In genomic region chr19:10420444-10421239, GRCh38 we compare ENCODE assay signal across 1 cellular context.
A peak's percentile ranks its signal among the peaks of the same experiment; 100 is the strongest.
TF ChIP-seq lines count a peak whose summit lies in the region.

Gene PDE4A (plus strand): TSS chr19:10420538. CDS start chr19:10420765, 227 bp downstream.

TF ChIP-seq in K562, 482 proteins besides CTCF, POLR2A, EP300 and RAD21 (continued from another document and continues in another):
- TF ChIP-seq ZNF518B (CRISPR knock-in tag; IDR thresholded peaks at IDR 0.05) (no peak), CC2D1A (IDR thresholded peaks at IDR 0.05) (no peak), FOXA3 (CRISPR knock-in tag; conservative IDR thresholded peaks at IDR 0.05 in 1 of 2, IDR thresholded peaks at IDR 0.05 in 1 of 2) (no peak), HMBOX1 (IDR thresholded peaks at IDR 0.05) (no peak), NFATC3 (IDR thresholded peaks at IDR 0.05) (no peak), NR2C1 (IDR thresholded peaks at IDR 0.05) (no peak), NR2C1 (tag; IDR thresholded peaks at IDR 0.05) (no peak), ZNF778 (CRISPR knock-in tag; IDR thresholded peaks at IDR 0.05) (no peak), ZNF77 (CRISPR knock-in tag; IDR thresholded peaks at IDR 0.05) (no peak), ZBTB49 (CRISPR knock-in tag; IDR thresholded peaks at IDR 0.05; ENCODE audit: borderline replicate concordance) (no peak), MAFF (IDR thresholded peaks at IDR 0.05; ENCODE audit: low read length) (no peak), ETS1 (conservative IDR thresholded peaks at IDR 0.05; ENCODE audit: control insufficient read depth, low read depth, low read length) (peak; percentile 25; the same call in 1 of the 2 replicates), PRPF4 (IDR thresholded peaks at IDR 0.05; ENCODE audit: insufficient read depth, low read depth, low read length, poor library complexity, severe bottlenecking) (no peak), PYGO2 (tag; IDR thresholded peaks at IDR 0.05) (no peak), ZNF239 (CRISPR knock-in tag; IDR thresholded peaks at IDR 0.05) (no peak), RBM39 (optimal IDR thresholded peaks at IDR 0.05; ENCODE audit: low read depth, low read length) (no peak), RCOR1 (IDR thresholded peaks at IDR 0.05; ENCODE audit: borderline replicate concordance in 1 of 2, low read depth in 2 of 2, low read length in 2 of 2) (0 out of 4 replicates have a peak, but pooled peaks of 1 of the 2 experiments have one; percentile 37), KLF10 (CRISPR knock-in tag; IDR thresholded peaks at IDR 0.05) (no peak), PRMT5 (CRISPR knock-in tag; IDR thresholded peaks at IDR 0.05) (no peak), CBFB (CRISPR knock-in tag; IDR thresholded peaks at IDR 0.05) (no peak; the same call in 1 of the 2 replicates), ZNF696 (CRISPR knock-in tag; conservative IDR thresholded peaks at IDR 0.05) (no peak), PHF20 (IDR thresholded peaks at IDR 0.05; ENCODE audit: partially characterized antibody) (peak; percentile 62), YBX1 (IDR thresholded peaks at IDR 0.05) (no peak), CAMTA2 (CRISPR knock-in tag; conservative IDR thresholded peaks at IDR 0.05) (no peak), L3MBTL2 (IDR thresholded peaks at IDR 0.05) (peak; percentile 57; the same call in 1 of the 2 replicates), THRAP3 (IDR thresholded peaks at IDR 0.05; ENCODE audit: borderline replicate concordance) (no peak), POLR3G (IDR thresholded peaks at IDR 0.05; ENCODE audit: extremely low read depth, insufficient read length, insufficient replicate concordance) (no peak), ZNF551 (CRISPR knock-in tag; IDR thresholded peaks at IDR 0.05) (no peak), SNAPC5 (CRISPR knock-in tag; IDR thresholded peaks at IDR 0.05) (no peak), ZNF589 (CRISPR knock-in tag; IDR thresholded peaks at IDR 0.05; ENCODE audit: low read depth) (no peak), NEUROD1 (IDR thresholded peaks at IDR 0.05; ENCODE audit: borderline replicate concordance, low read depth, low read length, partially characterized antibody) (peak; percentile 54), CREB5 (CRISPR knock-in tag; IDR thresholded peaks at IDR 0.05) (no peak)
- TF ChIP-seq, protein P1, sequence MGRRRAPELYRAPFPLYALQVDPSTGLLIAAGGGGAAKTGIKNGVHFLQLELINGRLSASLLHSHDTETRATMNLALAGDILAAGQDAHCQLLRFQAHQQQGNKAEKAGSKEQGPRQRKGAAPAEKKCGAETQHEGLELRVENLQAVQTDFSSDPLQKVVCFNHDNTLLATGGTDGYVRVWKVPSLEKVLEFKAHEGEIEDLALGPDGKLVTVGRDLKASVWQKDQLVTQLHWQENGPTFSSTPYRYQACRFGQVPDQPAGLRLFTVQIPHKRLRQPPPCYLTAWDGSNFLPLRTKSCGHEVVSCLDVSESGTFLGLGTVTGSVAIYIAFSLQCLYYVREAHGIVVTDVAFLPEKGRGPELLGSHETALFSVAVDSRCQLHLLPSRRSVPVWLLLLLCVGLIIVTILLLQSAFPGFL (CRISPR knock-in tag; IDR thresholded peaks at IDR 0.05), result no peak
- TF ChIP-seq, protein P2, sequence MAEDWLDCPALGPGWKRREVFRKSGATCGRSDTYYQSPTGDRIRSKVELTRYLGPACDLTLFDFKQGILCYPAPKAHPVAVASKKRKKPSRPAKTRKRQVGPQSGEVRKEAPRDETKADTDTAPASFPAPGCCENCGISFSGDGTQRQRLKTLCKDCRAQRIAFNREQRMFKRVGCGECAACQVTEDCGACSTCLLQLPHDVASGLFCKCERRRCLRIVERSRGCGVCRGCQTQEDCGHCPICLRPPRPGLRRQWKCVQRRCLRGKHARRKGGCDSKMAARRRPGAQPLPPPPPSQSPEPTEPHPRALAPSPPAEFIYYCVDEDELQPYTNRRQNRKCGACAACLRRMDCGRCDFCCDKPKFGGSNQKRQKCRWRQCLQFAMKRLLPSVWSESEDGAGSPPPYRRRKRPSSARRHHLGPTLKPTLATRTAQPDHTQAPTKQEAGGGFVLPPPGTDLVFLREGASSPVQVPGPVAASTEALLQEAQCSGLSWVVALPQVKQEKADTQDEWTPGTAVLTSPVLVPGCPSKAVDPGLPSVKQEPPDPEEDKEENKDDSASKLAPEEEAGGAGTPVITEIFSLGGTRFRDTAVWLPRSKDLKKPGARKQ (CRISPR knock-in tag; IDR thresholded peaks at IDR 0.05), result no peak
- TF ChIP-seq, protein P3, sequence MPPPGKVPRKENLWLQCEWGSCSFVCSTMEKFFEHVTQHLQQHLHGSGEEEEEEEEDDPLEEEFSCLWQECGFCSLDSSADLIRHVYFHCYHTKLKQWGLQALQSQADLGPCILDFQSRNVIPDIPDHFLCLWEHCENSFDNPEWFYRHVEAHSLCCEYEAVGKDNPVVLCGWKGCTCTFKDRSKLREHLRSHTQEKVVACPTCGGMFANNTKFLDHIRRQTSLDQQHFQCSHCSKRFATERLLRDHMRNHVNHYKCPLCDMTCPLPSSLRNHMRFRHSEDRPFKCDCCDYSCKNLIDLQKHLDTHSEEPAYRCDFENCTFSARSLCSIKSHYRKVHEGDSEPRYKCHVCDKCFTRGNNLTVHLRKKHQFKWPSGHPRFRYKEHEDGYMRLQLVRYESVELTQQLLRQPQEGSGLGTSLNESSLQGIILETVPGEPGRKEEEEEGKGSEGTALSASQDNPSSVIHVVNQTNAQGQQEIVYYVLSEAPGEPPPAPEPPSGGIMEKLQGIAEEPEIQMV (tag; conservative IDR thresholded peaks at IDR 0.05; ENCODE audit: low read depth), result no peak
- TF ChIP-seq, protein P4, sequence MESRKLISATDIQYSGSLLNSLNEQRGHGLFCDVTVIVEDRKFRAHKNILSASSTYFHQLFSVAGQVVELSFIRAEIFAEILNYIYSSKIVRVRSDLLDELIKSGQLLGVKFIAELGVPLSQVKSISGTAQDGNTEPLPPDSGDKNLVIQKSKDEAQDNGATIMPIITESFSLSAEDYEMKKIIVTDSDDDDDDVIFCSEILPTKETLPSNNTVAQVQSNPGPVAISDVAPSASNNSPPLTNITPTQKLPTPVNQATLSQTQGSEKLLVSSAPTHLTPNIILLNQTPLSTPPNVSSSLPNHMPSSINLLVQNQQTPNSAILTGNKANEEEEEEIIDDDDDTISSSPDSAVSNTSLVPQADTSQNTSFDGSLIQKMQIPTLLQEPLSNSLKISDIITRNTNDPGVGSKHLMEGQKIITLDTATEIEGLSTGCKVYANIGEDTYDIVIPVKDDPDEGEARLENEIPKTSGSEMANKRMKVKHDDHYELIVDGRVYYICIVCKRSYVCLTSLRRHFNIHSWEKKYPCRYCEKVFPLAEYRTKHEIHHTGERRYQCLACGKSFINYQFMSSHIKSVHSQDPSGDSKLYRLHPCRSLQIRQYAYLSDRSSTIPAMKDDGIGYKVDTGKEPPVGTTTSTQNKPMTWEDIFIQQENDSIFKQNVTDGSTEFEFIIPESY (CRISPR knock-in tag; IDR thresholded peaks at IDR 0.05), result peak; percentile 37; the same call in 1 of the 2 replicates
